ENCODE assay signal across 38 cellular contexts in genomic region chr19:50735869-50736268, GRCh38. TPM values are rescaled to one million over a fixed set of nuclear protein-coding genes. Genes with fewer than 3 reads are reported as not detected.
"Had no signal": no experiment of that assay in that cellular context is flagged by ENCODE, and none has a peak within 500 bp of the region (broad histone marks: within the 10 kb centered on the region; RNA-seq: fewer than 3 reads in every experiment).

No MANE protein-coding gene starts in this region.

- FAIRE-seq: endometrium, endothelial cell of umbilical vein had no signal

- ATAC-seq: activated CD4-positive, CD25-positive, alpha-beta regulatory T cell treated with anti-CD3 and anti-CD28 coated beads, Interleukin-2, amount 50 U/mL, for 24 hours; activated CD8-positive, alpha-beta T cell treated with anti-CD3 and anti-CD28 coated beads for 36 hours; activated naive CD8-positive, alpha-beta T cell treated with anti-CD3 and anti-CD28 coated beads, Interleukin-2, amount 50 U/mL, for 24 hours; activated T-cell treated with anti-CD3 and anti-CD28 coated beads, Interleukin-2, amount 50 U/mL, for 4 hours; body of pancreas; gastroesophageal sphincter; heart right ventricle; T-helper 17 cell had no signal

- H3K9me3 Mint-ChIP-seq: activated B cell treated with CpG ODN at 0.5 μM for 24 hours; activated CD8-positive, alpha-beta T cell treated with anti-CD3 and anti-CD28 coated beads for 36 hours; activated naive CD4-positive, alpha-beta T cell treated with anti-CD3 and anti-CD28 coated beads for 36 hours; activated naive CD4-positive, alpha-beta T cell treated with anti-CD3 and anti-CD28 coated beads, Interleukin-2, amount 50 U/mL, for 24 hours; activated naive CD8-positive, alpha-beta T cell treated with anti-CD3 and anti-CD28 coated beads for 36 hours; activated naive CD8-positive, alpha-beta T cell treated with anti-CD3 and anti-CD28 coated beads, Interleukin-2, amount 50 U/mL, for 24 hours; activated T-cell treated with anti-CD3 and anti-CD28 coated beads, Interleukin-2, amount 50 U/mL, for 4 hours; activated T-helper 1 cell treated with anti-CD3 and anti-CD28 coated beads, Interleukin-12 subunit alpha, Interleukin-12 subunit beta, Interleukin-2, Interleukin-4 antibody, amounts not matched to agents 30 ng/mL and 10 ng/mL and 1 ng/mL, durations not matched to agents 14 hours and 24 hours and 36 hours; activated T-helper 2 cell treated with anti-CD3 and anti-CD28 coated beads, Interferon-gamma antibody, Interleukin-2, Interleukin-4, amounts not matched to agents 10 μg/mL and 5 μg/mL and 100 μg/mL, durations not matched to agents 14 hours and 24 hours and 36 hours; T-helper 2 cell treated with Interferon-gamma antibody and Interleukin-4, amounts not matched to agents 5 μg/mL and 100 μg/mL, for 36 hours had no signal

- H3K4me1 ChIP-seq: adrenal gland, body of pancreas, colonic mucosa, gastroesophageal sphincter, heart right ventricle had no signal

- H3K36me3 ChIP-seq: adrenal gland, colonic mucosa, esophagus squamous epithelium, gastroesophageal sphincter, heart right ventricle, WERI-Rb-1 had no signal

- H3K4me3 ChIP-seq: adrenal gland, body of pancreas, colonic mucosa, esophagus squamous epithelium, gastroesophageal sphincter, heart right ventricle had no signal

- H3K9me3 ChIP-seq: adrenal gland, body of pancreas, colonic mucosa, esophagus squamous epithelium, gastroesophageal sphincter, heart right ventricle had no signal

- H3K36me3 Mint-ChIP-seq: activated naive CD4-positive, alpha-beta T cell treated with anti-CD3 and anti-CD28 coated beads, Interleukin-2, amount 50 U/mL, for 24 hours; activated naive CD8-positive, alpha-beta T cell treated with anti-CD3 and anti-CD28 coated beads for 36 hours had no signal

- H3K27ac ChIP-seq: adrenal gland, body of pancreas, colonic mucosa, epithelial cell of prostate, esophagus squamous epithelium, gastroesophageal sphincter, heart right ventricle, WERI-Rb-1 had no signal

- DNase-seq: activated B cell treated with CpG ODN at 0.5 μM for 24 hours; activated CD4-positive, alpha-beta T cell treated with anti-CD3 and anti-CD28 coated beads for 48 hours; activated CD4-positive, alpha-beta T cell treated with anti-CD3 and anti-CD28 coated beads, Interleukin-2, amount 50 U/mL, for 1 hour; activated CD4-positive, alpha-beta T cell treated with anti-CD3 and anti-CD28 coated beads, Interleukin-2, amount 50 U/mL, for 48 hours; activated CD8-positive, alpha-beta memory T cell treated with anti-CD3 and anti-CD28 coated beads for 24 hours; activated CD8-positive, alpha-beta T cell treated with anti-CD3 and anti-CD28 coated beads for 36 hours; activated effector memory CD4-positive, alpha-beta T cell treated with anti-CD3 and anti-CD28 coated beads, Interleukin-2, amount 50 U/mL, for 16 hours; activated naive CD4-positive, alpha-beta T cell treated with anti-CD3 and anti-CD28 coated beads for 36 hours; activated naive CD8-positive, alpha-beta T cell treated with anti-CD3 and anti-CD28 coated beads for 36 hours; activated naive CD8-positive, alpha-beta T cell treated with anti-CD3 and anti-CD28 coated beads, Interleukin-2, amount 50 U/mL, for 24 hours; activated T-cell treated with anti-CD3 and anti-CD28 coated beads, Interleukin-2, amount 50 U/mL, for 4 hours; adrenal gland; amygdala; aorta; body of pancreas; caudate nucleus; colonic mucosa; effector CD8-positive, alpha-beta T cell; esophagus squamous epithelium; foreskin melanocyte; heart right ventricle; T-helper 17 cell; T1000; WERI-Rb-1 had no signal

- H3K4me3 Mint-ChIP-seq: activated B cell treated with CpG ODN at 0.5 μM for 24 hours; activated CD8-positive, alpha-beta T cell treated with anti-CD3 and anti-CD28 coated beads for 36 hours; activated naive CD4-positive, alpha-beta T cell treated with anti-CD3 and anti-CD28 coated beads for 36 hours; activated naive CD4-positive, alpha-beta T cell treated with anti-CD3 and anti-CD28 coated beads, Interleukin-2, amount 50 U/mL, for 24 hours; activated naive CD8-positive, alpha-beta T cell treated with anti-CD3 and anti-CD28 coated beads for 36 hours; activated naive CD8-positive, alpha-beta T cell treated with anti-CD3 and anti-CD28 coated beads, Interleukin-2, amount 50 U/mL, for 24 hours; activated T-cell treated with anti-CD3 and anti-CD28 coated beads, Interleukin-2, amount 50 U/mL, for 4 hours; activated T-helper 1 cell treated with anti-CD3 and anti-CD28 coated beads, Interleukin-12 subunit alpha, Interleukin-12 subunit beta, Interleukin-2, Interleukin-4 antibody, amounts not matched to agents 30 ng/mL and 10 ng/mL and 1 ng/mL, durations not matched to agents 14 hours and 24 hours and 36 hours; T-helper 17 cell; T-helper 2 cell treated with Interferon-gamma antibody and Interleukin-4, amounts not matched to agents 5 μg/mL and 100 μg/mL, for 36 hours had no signal

- H3K27me3 ChIP-seq: body of pancreas, colonic mucosa had no signal

- H3K4me1 Mint-ChIP-seq: activated B cell treated with CpG ODN at 0.5 μM for 24 hours; activated naive CD4-positive, alpha-beta T cell treated with anti-CD3 and anti-CD28 coated beads, Interleukin-2, amount 50 U/mL, for 24 hours; activated naive CD8-positive, alpha-beta T cell treated with anti-CD3 and anti-CD28 coated beads, Interleukin-2, amount 50 U/mL, for 24 hours; T-helper 17 cell had no signal

- H3K27ac Mint-ChIP-seq: activated B cell treated with CpG ODN at 0.5 μM for 24 hours; activated CD8-positive, alpha-beta T cell treated with anti-CD3 and anti-CD28 coated beads for 36 hours; activated naive CD4-positive, alpha-beta T cell treated with anti-CD3 and anti-CD28 coated beads for 36 hours; activated naive CD4-positive, alpha-beta T cell treated with anti-CD3 and anti-CD28 coated beads, Interleukin-2, amount 50 U/mL, for 24 hours; activated naive CD8-positive, alpha-beta T cell treated with anti-CD3 and anti-CD28 coated beads for 36 hours; activated naive CD8-positive, alpha-beta T cell treated with anti-CD3 and anti-CD28 coated beads, Interleukin-2, amount 50 U/mL, for 24 hours; activated T-helper 1 cell treated with anti-CD3 and anti-CD28 coated beads, Interleukin-12 subunit alpha, Interleukin-12 subunit beta, Interleukin-2, Interleukin-4 antibody, amounts not matched to agents 30 ng/mL and 10 ng/mL and 1 ng/mL, durations not matched to agents 14 hours and 24 hours and 36 hours; activated T-helper 2 cell treated with anti-CD3 and anti-CD28 coated beads, Interferon-gamma antibody, Interleukin-2, Interleukin-4, amounts not matched to agents 10 μg/mL and 5 μg/mL and 100 μg/mL, durations not matched to agents 14 hours and 24 hours and 36 hours; T-helper 17 cell; T-helper 2 cell treated with Interferon-gamma antibody and Interleukin-4, amounts not matched to agents 5 μg/mL and 100 μg/mL, for 36 hours had no signal

RNA-seq across cellular contexts. Expression of gene SHANK1, which starts 16.3 kb away (rescaled TPM):
- total RNA-seq: activated B cell treated with CpG ODN at 0.5 μM for 24 hours; activated naive CD4-positive, alpha-beta T cell treated with anti-CD3 and anti-CD28 coated beads for 36 hours; activated T-helper 1 cell treated with anti-CD3 and anti-CD28 coated beads, Interleukin-12 subunit alpha, Interleukin-12 subunit beta, Interleukin-2, Interleukin-4 antibody, amounts not matched to agents 30 ng/mL and 10 ng/mL and 1 ng/mL, durations not matched to agents 14 hours and 24 hours and 36 hours; activated T-helper 2 cell treated with anti-CD3 and anti-CD28 coated beads, Interferon-gamma antibody, Interleukin-2, Interleukin-4, amounts not matched to agents 10 μg/mL and 5 μg/mL and 100 μg/mL, durations not matched to agents 14 hours and 24 hours and 36 hours; T-helper 17 cell had no signal

RNA-seq across cellular contexts. Expression of gene GPR32, which starts 34.4 kb away (rescaled TPM):
- total RNA-seq: activated B cell treated with CpG ODN at 0.5 μM for 24 hours; activated CD8-positive, alpha-beta T cell treated with anti-CD3 and anti-CD28 coated beads for 36 hours; activated naive CD4-positive, alpha-beta T cell treated with anti-CD3 and anti-CD28 coated beads for 36 hours; activated naive CD8-positive, alpha-beta T cell treated with anti-CD3 and anti-CD28 coated beads for 36 hours; activated T-cell treated with anti-CD3 and anti-CD28 coated beads, Interleukin-2, amount 50 U/mL, for 4 hours; activated T-helper 1 cell treated with anti-CD3 and anti-CD28 coated beads, Interleukin-12 subunit alpha, Interleukin-12 subunit beta, Interleukin-2, Interleukin-4 antibody, amounts not matched to agents 30 ng/mL and 10 ng/mL and 1 ng/mL, durations not matched to agents 14 hours and 24 hours and 36 hours; activated T-helper 2 cell treated with anti-CD3 and anti-CD28 coated beads, Interferon-gamma antibody, Interleukin-2, Interleukin-4, amounts not matched to agents 10 μg/mL and 5 μg/mL and 100 μg/mL, durations not matched to agents 14 hours and 24 hours and 36 hours; adrenal gland; aorta; body of pancreas; colonic mucosa; dermis microvascular lymphatic vessel endothelial cell; endothelial cell of umbilical vein; esophagus squamous epithelium; fibroblast of lung; fibroblast of villous mesenchyme; gastroesophageal sphincter; glomerular endothelial cell; heart right ventricle; T-helper 17 cell had no signal
- polyA plus RNA-seq: adrenal gland, aorta, endothelial cell of umbilical vein, esophagus, fibroblast of lung, heart right ventricle had no signal

RNA-seq across cellular contexts. Expression of gene ACP4, which starts 54.3 kb away (rescaled TPM):
- total RNA-seq: activated B cell treated with CpG ODN at 0.5 μM for 24 hours; activated CD8-positive, alpha-beta T cell treated with anti-CD3 and anti-CD28 coated beads for 36 hours; activated naive CD4-positive, alpha-beta T cell treated with anti-CD3 and anti-CD28 coated beads for 36 hours; activated naive CD8-positive, alpha-beta T cell treated with anti-CD3 and anti-CD28 coated beads for 36 hours; activated T-cell treated with anti-CD3 and anti-CD28 coated beads, Interleukin-2, amount 50 U/mL, for 4 hours; activated T-helper 1 cell treated with anti-CD3 and anti-CD28 coated beads, Interleukin-12 subunit alpha, Interleukin-12 subunit beta, Interleukin-2, Interleukin-4 antibody, amounts not matched to agents 30 ng/mL and 10 ng/mL and 1 ng/mL, durations not matched to agents 14 hours and 24 hours and 36 hours; activated T-helper 2 cell treated with anti-CD3 and anti-CD28 coated beads, Interferon-gamma antibody, Interleukin-2, Interleukin-4, amounts not matched to agents 10 μg/mL and 5 μg/mL and 100 μg/mL, durations not matched to agents 14 hours and 24 hours and 36 hours; adrenal gland; aorta; body of pancreas; colonic mucosa; dermis microvascular lymphatic vessel endothelial cell; endothelial cell of umbilical vein; esophagus squamous epithelium; fibroblast of lung; fibroblast of villous mesenchyme; gastroesophageal sphincter; glomerular endothelial cell; heart right ventricle; T-helper 17 cell had no signal
- polyA plus RNA-seq: adrenal gland, aorta, endothelial cell of umbilical vein, esophagus, fibroblast of lung, heart right ventricle had no signal
